1 cellular context compared by ENCODE assay signal in the genomic region with DNA sequence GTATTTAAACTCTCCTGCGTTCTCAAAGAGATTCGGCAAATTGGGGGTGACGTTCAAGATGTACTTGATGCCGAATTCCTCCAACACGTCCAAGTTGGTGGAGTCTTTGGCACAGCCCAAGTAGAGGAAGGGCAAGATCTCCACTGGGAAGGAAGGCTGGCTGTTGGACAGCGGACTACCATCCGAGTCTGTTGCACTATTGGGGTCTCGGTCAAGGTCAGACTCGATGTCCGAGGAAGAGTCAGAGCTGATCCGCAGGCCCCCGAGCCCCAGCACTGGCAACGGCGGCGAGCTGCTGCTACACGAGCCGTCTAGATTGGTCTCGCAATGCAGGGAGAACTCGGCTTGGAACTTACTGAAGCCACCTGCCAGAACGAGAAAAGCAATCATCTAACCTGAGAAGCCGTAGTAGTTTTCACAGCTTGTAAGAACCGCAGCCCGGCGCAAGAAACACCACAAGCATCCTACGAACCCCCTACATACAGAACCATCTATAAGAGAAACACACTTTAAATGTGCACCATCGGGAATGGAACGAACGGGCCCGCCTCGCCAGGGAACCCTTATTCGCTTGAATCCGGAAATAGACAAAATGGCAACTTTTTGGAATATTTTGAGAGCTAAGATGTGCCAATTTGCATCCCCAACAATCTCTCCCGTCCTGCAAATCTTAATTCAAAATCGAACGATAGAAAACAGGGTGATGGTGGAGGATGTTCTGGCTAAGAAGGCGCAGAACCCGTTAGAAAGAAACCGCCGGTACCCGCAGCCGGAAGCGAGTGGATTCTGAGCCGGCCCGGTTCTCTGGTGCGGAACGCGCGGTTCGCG.
TF ChIP-seq lines count a peak whose summit lies in the region.

No MANE protein-coding gene starts in this region.

TF ChIP-seq in HepG2, 621 proteins besides CTCF, POLR2A, EP300 and RAD21 (continued from another document and continues in another):
- no peak for TF ChIP-seq ZFP36L2 (CRISPR knock-in tag; IDR thresholded peaks at IDR 0.05)
- TF ChIP-seq, protein P1, sequence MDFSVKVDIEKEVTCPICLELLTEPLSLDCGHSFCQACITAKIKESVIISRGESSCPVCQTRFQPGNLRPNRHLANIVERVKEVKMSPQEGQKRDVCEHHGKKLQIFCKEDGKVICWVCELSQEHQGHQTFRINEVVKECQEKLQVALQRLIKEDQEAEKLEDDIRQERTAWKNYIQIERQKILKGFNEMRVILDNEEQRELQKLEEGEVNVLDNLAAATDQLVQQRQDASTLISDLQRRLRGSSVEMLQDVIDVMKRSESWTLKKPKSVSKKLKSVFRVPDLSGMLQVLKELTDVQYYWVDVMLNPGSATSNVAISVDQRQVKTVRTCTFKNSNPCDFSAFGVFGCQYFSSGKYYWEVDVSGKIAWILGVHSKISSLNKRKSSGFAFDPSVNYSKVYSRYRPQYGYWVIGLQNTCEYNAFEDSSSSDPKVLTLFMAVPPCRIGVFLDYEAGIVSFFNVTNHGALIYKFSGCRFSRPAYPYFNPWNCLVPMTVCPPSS (IDR thresholded peaks at IDR 0.05), result no peak
- no peak for TF ChIP-seq ZEB1 (IDR thresholded peaks at IDR 0.05; ENCODE audit: insufficient replicate concordance, low read depth)
- peak; percentile 55; the same call in 1 of the 2 replicates for TF ChIP-seq SALL1 (CRISPR knock-in tag; IDR thresholded peaks at IDR 0.05)
- no peak for TF ChIP-seq SMC3 (IDR thresholded peaks at IDR 0.05; ENCODE audit: low read length)
- TF ChIP-seq, protein P2, sequence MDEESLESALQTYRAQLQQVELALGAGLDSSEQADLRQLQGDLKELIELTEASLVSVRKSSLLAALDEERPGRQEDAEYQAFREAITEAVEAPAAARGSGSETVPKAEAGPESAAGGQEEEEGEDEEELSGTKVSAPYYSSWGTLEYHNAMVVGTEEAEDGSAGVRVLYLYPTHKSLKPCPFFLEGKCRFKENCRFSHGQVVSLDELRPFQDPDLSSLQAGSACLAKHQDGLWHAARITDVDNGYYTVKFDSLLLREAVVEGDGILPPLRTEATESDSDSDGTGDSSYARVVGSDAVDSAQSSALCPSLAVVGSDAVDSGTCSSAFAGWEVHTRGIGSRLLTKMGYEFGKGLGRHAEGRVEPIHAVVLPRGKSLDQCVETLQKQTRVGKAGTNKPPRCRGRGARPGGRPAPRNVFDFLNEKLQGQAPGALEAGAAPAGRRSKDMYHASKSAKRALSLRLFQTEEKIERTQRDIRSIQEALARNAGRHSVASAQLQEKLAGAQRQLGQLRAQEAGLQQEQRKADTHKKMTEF (CRISPR knock-in tag; IDR thresholded peaks at IDR 0.05), result no peak
- no peak for TF ChIP-seq TOPORS (CRISPR knock-in tag; IDR thresholded peaks at IDR 0.05)
- TF ChIP-seq, protein P3, sequence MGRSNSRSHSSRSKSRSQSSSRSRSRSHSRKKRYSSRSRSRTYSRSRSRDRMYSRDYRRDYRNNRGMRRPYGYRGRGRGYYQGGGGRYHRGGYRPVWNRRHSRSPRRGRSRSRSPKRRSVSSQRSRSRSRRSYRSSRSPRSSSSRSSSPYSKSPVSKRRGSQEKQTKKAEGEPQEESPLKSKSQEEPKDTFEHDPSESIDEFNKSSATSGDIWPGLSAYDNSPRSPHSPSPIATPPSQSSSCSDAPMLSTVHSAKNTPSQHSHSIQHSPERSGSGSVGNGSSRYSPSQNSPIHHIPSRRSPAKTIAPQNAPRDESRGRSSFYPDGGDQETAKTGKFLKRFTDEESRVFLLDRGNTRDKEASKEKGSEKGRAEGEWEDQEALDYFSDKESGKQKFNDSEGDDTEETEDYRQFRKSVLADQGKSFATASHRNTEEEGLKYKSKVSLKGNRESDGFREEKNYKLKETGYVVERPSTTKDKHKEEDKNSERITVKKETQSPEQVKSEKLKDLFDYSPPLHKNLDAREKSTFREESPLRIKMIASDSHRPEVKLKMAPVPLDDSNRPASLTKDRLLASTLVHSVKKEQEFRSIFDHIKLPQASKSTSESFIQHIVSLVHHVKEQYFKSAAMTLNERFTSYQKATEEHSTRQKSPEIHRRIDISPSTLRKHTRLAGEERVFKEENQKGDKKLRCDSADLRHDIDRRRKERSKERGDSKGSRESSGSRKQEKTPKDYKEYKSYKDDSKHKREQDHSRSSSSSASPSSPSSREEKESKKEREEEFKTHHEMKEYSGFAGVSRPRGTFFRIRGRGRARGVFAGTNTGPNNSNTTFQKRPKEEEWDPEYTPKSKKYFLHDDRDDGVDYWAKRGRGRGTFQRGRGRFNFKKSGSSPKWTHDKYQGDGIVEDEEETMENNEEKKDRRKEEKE (IDR thresholded peaks at IDR 0.05), result no peak
- no peak for TF ChIP-seq MAFK (conservative IDR thresholded peaks at IDR 0.05 in 1 of 2, IDR thresholded peaks at IDR 0.05 in 1 of 2; ENCODE audit: low read length in 2 of 2)
- no peak for TF ChIP-seq YEATS2 (CRISPR knock-in tag; IDR thresholded peaks at IDR 0.05; ENCODE audit: borderline replicate concordance)
- TF ChIP-seq ZNF343 (CRISPR knock-in tag; IDR thresholded peaks at IDR 0.05), result no peak
- peak; percentile 92; the same call in 1 of the 2 replicates for TF ChIP-seq PAF1 (CRISPR knock-in tag; IDR thresholded peaks at IDR 0.05)
- TF ChIP-seq ZMAT3 (CRISPR knock-in tag; conservative IDR thresholded peaks at IDR 0.05), result no peak; the same call in 1 of the 2 replicates
- no peak for TF ChIP-seq CBX2 (IDR thresholded peaks at IDR 0.05; ENCODE audit: low read depth, low read length)
- no peak for TF ChIP-seq CBX2 (CRISPR knock-in tag; IDR thresholded peaks at IDR 0.05; ENCODE audit: low read depth)
- TF ChIP-seq ZNF562 (CRISPR knock-in tag; IDR thresholded peaks at IDR 0.05; ENCODE audit: borderline replicate concordance), result peak; percentile 64; the same call in 1 of the 2 replicates
- TF ChIP-seq ZNF451 (CRISPR knock-in tag; IDR thresholded peaks at IDR 0.05), result no peak
- no peak for TF ChIP-seq REXO4 (CRISPR knock-in tag; IDR thresholded peaks at IDR 0.05; ENCODE audit: borderline replicate concordance)
- TF ChIP-seq FOSL2 (CRISPR knock-in tag; IDR thresholded peaks at IDR 0.05), result no peak
- no peak for TF ChIP-seq DNMT3B (CRISPR knock-in tag; conservative IDR thresholded peaks at IDR 0.05)
- TF ChIP-seq, protein P4, sequence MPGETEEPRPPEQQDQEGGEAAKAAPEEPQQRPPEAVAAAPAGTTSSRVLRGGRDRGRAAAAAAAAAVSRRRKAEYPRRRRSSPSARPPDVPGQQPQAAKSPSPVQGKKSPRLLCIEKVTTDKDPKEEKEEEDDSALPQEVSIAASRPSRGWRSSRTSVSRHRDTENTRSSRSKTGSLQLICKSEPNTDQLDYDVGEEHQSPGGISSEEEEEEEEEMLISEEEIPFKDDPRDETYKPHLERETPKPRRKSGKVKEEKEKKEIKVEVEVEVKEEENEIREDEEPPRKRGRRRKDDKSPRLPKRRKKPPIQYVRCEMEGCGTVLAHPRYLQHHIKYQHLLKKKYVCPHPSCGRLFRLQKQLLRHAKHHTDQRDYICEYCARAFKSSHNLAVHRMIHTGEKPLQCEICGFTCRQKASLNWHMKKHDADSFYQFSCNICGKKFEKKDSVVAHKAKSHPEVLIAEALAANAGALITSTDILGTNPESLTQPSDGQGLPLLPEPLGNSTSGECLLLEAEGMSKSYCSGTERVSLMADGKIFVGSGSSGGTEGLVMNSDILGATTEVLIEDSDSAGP (CRISPR knock-in tag; IDR thresholded peaks at IDR 0.05; ENCODE audit: borderline replicate concordance), result no peak
- no peak for TF ChIP-seq SETDB1 (CRISPR knock-in tag; IDR thresholded peaks at IDR 0.05; ENCODE audit: borderline replicate concordance)
- TF ChIP-seq ZBTB7B (CRISPR knock-in tag; IDR thresholded peaks at IDR 0.05), result no peak
- peak; percentile 24; the same call in 1 of the 2 replicates for TF ChIP-seq MED1 (CRISPR knock-in tag; IDR thresholded peaks at IDR 0.05)
- TF ChIP-seq, protein P5, sequence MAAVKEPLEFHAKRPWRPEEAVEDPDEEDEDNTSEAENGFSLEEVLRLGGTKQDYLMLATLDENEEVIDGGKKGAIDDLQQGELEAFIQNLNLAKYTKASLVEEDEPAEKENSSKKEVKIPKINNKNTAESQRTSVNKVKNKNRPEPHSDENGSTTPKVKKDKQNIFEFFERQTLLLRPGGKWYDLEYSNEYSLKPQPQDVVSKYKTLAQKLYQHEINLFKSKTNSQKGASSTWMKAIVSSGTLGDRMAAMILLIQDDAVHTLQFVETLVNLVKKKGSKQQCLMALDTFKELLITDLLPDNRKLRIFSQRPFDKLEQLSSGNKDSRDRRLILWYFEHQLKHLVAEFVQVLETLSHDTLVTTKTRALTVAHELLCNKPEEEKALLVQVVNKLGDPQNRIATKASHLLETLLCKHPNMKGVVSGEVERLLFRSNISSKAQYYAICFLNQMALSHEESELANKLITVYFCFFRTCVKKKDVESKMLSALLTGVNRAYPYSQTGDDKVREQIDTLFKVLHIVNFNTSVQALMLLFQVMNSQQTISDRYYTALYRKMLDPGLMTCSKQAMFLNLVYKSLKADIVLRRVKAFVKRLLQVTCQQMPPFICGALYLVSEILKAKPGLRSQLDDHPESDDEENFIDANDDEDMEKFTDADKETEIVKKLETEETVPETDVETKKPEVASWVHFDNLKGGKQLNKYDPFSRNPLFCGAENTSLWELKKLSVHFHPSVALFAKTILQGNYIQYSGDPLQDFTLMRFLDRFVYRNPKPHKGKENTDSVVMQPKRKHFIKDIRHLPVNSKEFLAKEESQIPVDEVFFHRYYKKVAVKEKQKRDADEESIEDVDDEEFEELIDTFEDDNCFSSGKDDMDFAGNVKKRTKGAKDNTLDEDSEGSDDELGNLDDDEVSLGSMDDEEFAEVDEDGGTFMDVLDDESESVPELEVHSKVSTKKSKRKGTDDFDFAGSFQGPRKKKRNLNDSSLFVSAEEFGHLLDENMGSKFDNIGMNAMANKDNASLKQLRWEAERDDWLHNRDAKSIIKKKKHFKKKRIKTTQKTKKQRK (IDR thresholded peaks at IDR 0.05; ENCODE audit: low read length), result no peak
- no peak for TF ChIP-seq FOXK2 (IDR thresholded peaks at IDR 0.05)
- TF ChIP-seq NCOA5 (CRISPR knock-in tag; IDR thresholded peaks at IDR 0.05), result no peak
- TF ChIP-seq ZNF335 (CRISPR knock-in tag; IDR thresholded peaks at IDR 0.05), result no peak
- no peak for TF ChIP-seq CBFB (CRISPR knock-in tag; IDR thresholded peaks at IDR 0.05)
- TF ChIP-seq ZNF678 (CRISPR knock-in tag; IDR thresholded peaks at IDR 0.05), result no peak
- no peak for TF ChIP-seq ZNF326 (CRISPR knock-in tag; IDR thresholded peaks at IDR 0.05; ENCODE audit: borderline replicate concordance)
- no peak for TF ChIP-seq NFKBIZ (CRISPR knock-in tag; IDR thresholded peaks at IDR 0.05)
- TF ChIP-seq CBX5 (CRISPR knock-in tag; IDR thresholded peaks at IDR 0.05; ENCODE audit: borderline replicate concordance), result no peak
- TF ChIP-seq TGIF2 (CRISPR knock-in tag; IDR thresholded peaks at IDR 0.05), result no peak
- TF ChIP-seq ZNF354B (CRISPR knock-in tag; IDR thresholded peaks at IDR 0.05), result no peak
- TF ChIP-seq, protein P6, sequence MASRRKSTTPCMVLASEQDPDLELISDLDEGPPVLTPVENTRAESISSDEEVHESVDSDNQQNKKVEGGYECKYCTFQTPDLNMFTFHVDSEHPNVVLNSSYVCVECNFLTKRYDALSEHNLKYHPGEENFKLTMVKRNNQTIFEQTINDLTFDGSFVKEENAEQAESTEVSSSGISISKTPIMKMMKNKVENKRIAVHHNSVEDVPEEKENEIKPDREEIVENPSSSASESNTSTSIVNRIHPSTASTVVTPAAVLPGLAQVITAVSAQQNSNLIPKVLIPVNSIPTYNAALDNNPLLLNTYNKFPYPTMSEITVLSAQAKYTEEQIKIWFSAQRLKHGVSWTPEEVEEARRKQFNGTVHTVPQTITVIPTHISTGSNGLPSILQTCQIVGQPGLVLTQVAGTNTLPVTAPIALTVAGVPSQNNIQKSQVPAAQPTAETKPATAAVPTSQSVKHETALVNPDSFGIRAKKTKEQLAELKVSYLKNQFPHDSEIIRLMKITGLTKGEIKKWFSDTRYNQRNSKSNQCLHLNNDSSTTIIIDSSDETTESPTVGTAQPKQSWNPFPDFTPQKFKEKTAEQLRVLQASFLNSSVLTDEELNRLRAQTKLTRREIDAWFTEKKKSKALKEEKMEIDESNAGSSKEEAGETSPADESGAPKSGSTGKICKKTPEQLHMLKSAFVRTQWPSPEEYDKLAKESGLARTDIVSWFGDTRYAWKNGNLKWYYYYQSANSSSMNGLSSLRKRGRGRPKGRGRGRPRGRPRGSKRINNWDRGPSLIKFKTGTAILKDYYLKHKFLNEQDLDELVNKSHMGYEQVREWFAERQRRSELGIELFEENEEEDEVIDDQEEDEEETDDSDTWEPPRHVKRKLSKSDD (CRISPR knock-in tag; IDR thresholded peaks at IDR 0.05; ENCODE audit: low read depth), result no peak
- no peak for TF ChIP-seq IKZF4 (CRISPR knock-in tag; IDR thresholded peaks at IDR 0.05; ENCODE audit: borderline replicate concordance, low read depth, not compliant biosample characterization)
- no peak for TF ChIP-seq ZFP37 (CRISPR knock-in tag; IDR thresholded peaks at IDR 0.05; ENCODE audit: borderline replicate concordance)
- no peak for TF ChIP-seq NFATC3 (CRISPR knock-in tag; IDR thresholded peaks at IDR 0.05)
- TF ChIP-seq RAD51 (IDR thresholded peaks at IDR 0.05; ENCODE audit: borderline replicate concordance), result no peak
- TF ChIP-seq AGO1 (IDR thresholded peaks at IDR 0.05; ENCODE audit: low read depth, low read length, poor library complexity, severe bottlenecking), result no peak
- TF ChIP-seq MEF2D (CRISPR knock-in tag; IDR thresholded peaks at IDR 0.05), result no peak
- no peak for TF ChIP-seq ZNF619 (CRISPR knock-in tag; IDR thresholded peaks at IDR 0.05)
- no peak for TF ChIP-seq GPN1 (CRISPR knock-in tag; IDR thresholded peaks at IDR 0.05; ENCODE audit: borderline replicate concordance)
- peak; percentile 52 for TF ChIP-seq POLR2AphosphoS5 (IDR thresholded peaks at IDR 0.05; ENCODE audit: low read depth, low read length)
- TF ChIP-seq SRSF4 (IDR thresholded peaks at IDR 0.05; ENCODE audit: low read depth, low read length, poor library complexity, severe bottlenecking), result no peak
- TF ChIP-seq, protein P7, sequence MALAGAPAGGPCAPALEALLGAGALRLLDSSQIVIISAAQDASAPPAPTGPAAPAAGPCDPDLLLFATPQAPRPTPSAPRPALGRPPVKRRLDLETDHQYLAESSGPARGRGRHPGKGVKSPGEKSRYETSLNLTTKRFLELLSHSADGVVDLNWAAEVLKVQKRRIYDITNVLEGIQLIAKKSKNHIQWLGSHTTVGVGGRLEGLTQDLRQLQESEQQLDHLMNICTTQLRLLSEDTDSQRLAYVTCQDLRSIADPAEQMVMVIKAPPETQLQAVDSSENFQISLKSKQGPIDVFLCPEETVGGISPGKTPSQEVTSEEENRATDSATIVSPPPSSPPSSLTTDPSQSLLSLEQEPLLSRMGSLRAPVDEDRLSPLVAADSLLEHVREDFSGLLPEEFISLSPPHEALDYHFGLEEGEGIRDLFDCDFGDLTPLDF (CRISPR knock-in tag; IDR thresholded peaks at IDR 0.05), result no peak
- TF ChIP-seq ZNF550 (CRISPR knock-in tag; IDR thresholded peaks at IDR 0.05; ENCODE audit: borderline replicate concordance), result no peak
- TF ChIP-seq SNAI1 (CRISPR knock-in tag; IDR thresholded peaks at IDR 0.05; ENCODE audit: borderline replicate concordance), result no peak
- TF ChIP-seq CCAR2 (optimal IDR thresholded peaks at IDR 0.05; ENCODE audit: low read depth, low read length), result no peak
- TF ChIP-seq TEAD2 (CRISPR knock-in tag; IDR thresholded peaks at IDR 0.05), result no peak
